Comparison of ENCODE assay signal across 36 cellular contexts in the genomic region with DNA sequence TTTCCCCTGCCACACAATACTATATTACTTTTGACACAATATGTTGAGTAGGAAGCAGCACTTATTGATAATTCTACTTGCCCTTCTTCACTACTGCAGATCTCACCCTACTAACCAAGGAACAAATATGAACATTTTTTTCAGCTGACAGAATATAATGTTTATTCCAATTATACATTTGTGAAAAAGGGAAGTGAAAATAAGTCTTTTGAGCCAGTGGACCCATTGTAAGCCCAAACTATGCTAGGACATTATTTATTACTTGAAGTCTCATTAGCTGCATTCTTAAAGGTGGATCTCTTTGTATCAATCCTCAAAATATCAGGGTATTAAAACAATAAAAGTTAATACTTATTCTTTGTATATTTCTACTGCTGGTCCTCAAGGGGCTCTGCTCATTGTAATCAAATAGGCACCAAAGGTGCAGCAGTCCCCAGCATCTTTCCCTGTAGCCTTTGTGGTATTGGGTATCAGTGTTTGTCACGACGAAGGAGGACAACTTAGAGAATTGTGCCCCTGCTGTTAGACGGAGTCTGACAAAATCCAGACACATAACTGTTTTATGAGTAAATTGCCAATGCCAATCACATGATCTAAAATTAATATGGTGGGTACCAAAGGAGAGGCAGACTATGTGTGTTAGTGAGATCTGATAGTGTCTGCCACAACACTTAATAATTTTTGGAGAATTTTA.
"Had no signal": no experiment of that assay in that cellular context is flagged by ENCODE, and none has a peak within 500 bp of the region (broad histone marks: within the 10 kb centered on the region; RNA-seq: fewer than 3 reads in every experiment).

No MANE protein-coding gene starts in this region.

- H3K27ac ChIP-seq: brain microvascular endothelial cell, PC-9, RWPE1, VCaP had no signal

- H3K27me3 ChIP-seq: brain microvascular endothelial cell, MG63 had no signal

- H3K4me2 ChIP-seq: PC-9 had no signal

- H3K27ac Mint-ChIP-seq: activated CD8-positive, alpha-beta T cell treated with anti-CD3 and anti-CD28 coated beads for 36 hours; activated naive CD8-positive, alpha-beta T cell treated with anti-CD3 and anti-CD28 coated beads for 36 hours; activated T-cell treated with anti-CD3 and anti-CD28 coated beads, Interleukin-2, amount 50 U/mL, for 72 hours; activated T-helper 17 cell treated with anti-CD3 and anti-CD28 coated beads, Interleukin-2, amount 50 U/mL, for 72 hours had no signal

- H3K4me3 Mint-ChIP-seq: activated CD8-positive, alpha-beta T cell treated with anti-CD3 and anti-CD28 coated beads for 36 hours; activated naive CD8-positive, alpha-beta T cell treated with anti-CD3 and anti-CD28 coated beads for 36 hours; activated T-cell treated with anti-CD3 and anti-CD28 coated beads, Interleukin-2, amount 50 U/mL, for 72 hours; activated T-helper 17 cell treated with anti-CD3 and anti-CD28 coated beads, Interleukin-2, amount 50 U/mL, for 72 hours had no signal

- ATAC-seq: activated CD8-positive, alpha-beta T cell treated with anti-CD3 and anti-CD28 coated beads for 36 hours; activated T-cell treated with anti-CD3 and anti-CD28 coated beads, Interleukin-2, amount 50 U/mL, for 72 hours; activated T-helper 17 cell treated with anti-CD3 and anti-CD28 coated beads, Interleukin-2, amount 50 U/mL, for 72 hours; Right ventricle myocardium inferior had no signal

- H3K36me3 ChIP-seq: brain microvascular endothelial cell, MG63 had no signal

- H3K27me3 Mint-ChIP-seq: activated CD8-positive, alpha-beta T cell treated with anti-CD3 and anti-CD28 coated beads for 36 hours; activated naive CD8-positive, alpha-beta T cell treated with anti-CD3 and anti-CD28 coated beads for 36 hours; activated T-helper 17 cell treated with anti-CD3 and anti-CD28 coated beads, Interleukin-2, amount 50 U/mL, for 72 hours had no signal

- H2AFZ ChIP-seq: PC-9 had no signal

- H3K4me1 Mint-ChIP-seq: activated naive CD8-positive, alpha-beta T cell treated with anti-CD3 and anti-CD28 coated beads for 36 hours; activated T-helper 17 cell treated with anti-CD3 and anti-CD28 coated beads, Interleukin-2, amount 50 U/mL, for 72 hours had no signal

- FAIRE-seq: colon, RCC 7860 had no signal

- H3K36me3 Mint-ChIP-seq: activated naive CD8-positive, alpha-beta T cell treated with anti-CD3 and anti-CD28 coated beads for 36 hours had no signal

- DNase-seq: activated CD4-positive, alpha-beta T cell treated with anti-CD3 and anti-CD28 coated beads for 1 hour; activated CD4-positive, alpha-beta T cell treated with anti-CD3 and anti-CD28 coated beads for 48 hours; activated CD4-positive, CD25-positive, alpha-beta regulatory T cell; activated CD8-positive, alpha-beta T cell treated with anti-CD3 and anti-CD28 coated beads for 36 hours; activated effector memory CD4-positive, alpha-beta T cell treated with anti-CD3 and anti-CD28 coated beads, Interleukin-2, amount 50 U/mL, for 16 hours; activated naive CD4-positive, alpha-beta T cell; activated naive CD4-positive, alpha-beta T cell treated with anti-CD3 and anti-CD28 coated beads, Interleukin-2, amount 50 U/mL, for 16 hours; activated naive CD8-positive, alpha-beta T cell treated with anti-CD3 and anti-CD28 coated beads for 36 hours; activated T-cell treated with anti-CD3 and anti-CD28 coated beads, Interleukin-2, amount 50 U/mL, for 1 hour; activated T-cell treated with anti-CD3 and anti-CD28 coated beads, Interleukin-2, amount 50 U/mL, for 72 hours; amniotic stem cell; aorta; brain microvascular endothelial cell; central memory CD4-positive, alpha-beta T cell; Kasumi-1; MG63; NCI-H1048; NCI-H1436; NCI-H1694; NCI-H1930; NCI-H2081 treated with DMSO at 0.1 percent for 48 hours; NCI-H510A; NCI-H526; NCI-H774; PC-9; SIG-M5; SW 1271; T-helper 1 cell; T-helper 2 cell; T-helper 9 cell had no signal

- H3K4me3 ChIP-seq: MG63, PC-9 had no signal
